9 cellular contexts compared by ENCODE assay signal in genomic region chr5:149595105-149595504, GRCh38. TPM values are rescaled to one million over a fixed set of nuclear protein-coding genes. Genes with fewer than 3 reads are reported as not detected.
DNase-seq lines count a peak whose midpoint lies in the region; ATAC-seq and TF ChIP-seq lines count a peak whose summit lies in the region.
"Not testable (repeated sequence)": the region's sequence is repeated elsewhere in the genome, so short reads cannot be mapped to it uniquely, and the experiment has no call there.
"Had no signal": no experiment of that assay in that cellular context is flagged by ENCODE, and none has a peak within 500 bp of the region (broad histone marks: within the 10 kb centered on the region; RNA-seq: fewer than 3 reads in every experiment).

No MANE protein-coding gene starts in this region.

- DNase-seq in EH (ENCODE audit: low read depth) (peak; percentile 48), amniotic epithelial cell (ENCODE audit: low read depth) (peak; percentile 37), endodermal cell (peak; percentile 14), kidney tubule cell (ENCODE audit: low spot score) (peak; percentile 50), renal cortical epithelial cell (ENCODE audit: low read depth) (peak; percentile 33)
- not testable (repeated sequence) for DNase-seq in HCT116 (ENCODE audit: low read depth, low spot score); OCI-LY7 (ENCODE audit: low spot score)

- H3K4me2 ChIP-seq in HCT116 (ENCODE audit: low read length), result peak overlapping the region; percentile 50
- H3K4me2 ChIP-seq in OCI-LY7 (ENCODE audit: low read length), result not testable (repeated sequence)

- TF ChIP-seq RAD21 in HCT116 (IDR thresholded peaks at IDR 0.05; ENCODE audit: low read depth), result not testable (repeated sequence)

- not testable (repeated sequence) for TF ChIP-seq POLR2A in HCT116 (IDR thresholded peaks at IDR 0.05; ENCODE audit: borderline replicate concordance, extremely low read depth, insufficient read depth, insufficient read length)

- not testable (repeated sequence) for H2AFZ ChIP-seq in HCT116 (ENCODE audit: low read depth, low read length, poor library complexity, severe bottlenecking)
- H2AFZ ChIP-seq in OCI-LY7 (ENCODE audit: low read length), result 0 out of 2 replicates have a peak overlapping the region, but pooled peaks have one; percentile 7

- H3K4me1 Mint-ChIP-seq in endodermal cell, result not testable (repeated sequence)

- not testable (repeated sequence) for BruUV-seq in HCT116 (replicated peaks; lab: Mats Ljungman, UMichigan); OCI-LY7 (replicated peaks; lab: Mats Ljungman, UMichigan)

- H3K79me2 ChIP-seq in HCT116 (ENCODE audit: insufficient read depth, low read length); OCI-LY7 (ENCODE audit: insufficient read depth, low read depth, low read length): not testable (repeated sequence)

- not testable (repeated sequence) for H3K36me3 Mint-ChIP-seq in endodermal cell (ENCODE audit: low read depth)

- intact Hi-C loops in HCT116 (cut with micrococcal nuclease); OCI-LY7 (cut with micrococcal nuclease; ENCODE audit: unreplicated experiment): not testable (repeated sequence)

- RAD21 ChIA-PET in HCT116 (lab: Charles Lee; ENCODE audit: low non-redundant PET in 1 of 2, low total read pairs in 2 of 2, uncharacterized antibody in 2 of 2, unreplicated experiment in 2 of 2), result not testable (repeated sequence)

- CTCF ChIA-PET in HCT116 (lab: Charles Lee), result not testable (repeated sequence)
- CTCF ChIA-PET in OCI-LY7 (lab: Charles Lee; ENCODE audit: unreplicated experiment), result interaction anchor here (1.0 kb wide), 1 partner anchor 33 kb away, joined by 3 read pairs; no protein-coding TSS in a partner anchor

- H3K27ac Mint-ChIP-seq in endodermal cell, result not testable (repeated sequence)

- not testable (repeated sequence) for H3K27me3 ChIP-seq in HCT116 (ENCODE audit: insufficient read depth, low read length); endodermal cell (ENCODE audit: control insufficient read depth, insufficient read depth, low read length, poor library complexity, severe bottlenecking)

- POLR2A ChIA-PET in HCT116 (lab: Charles Lee), result not testable (repeated sequence)
- POLR2A ChIA-PET in OCI-LY7 (lab: Charles Lee), result interaction anchor here (0.7 to 2.4 kb wide), 6 partner anchors 8 to 33 kb away, joined by 3 to 12 read pairs (median 6); no protein-coding TSS in a partner anchor

- not testable (repeated sequence) for H4K20me1 ChIP-seq in HCT116 (ENCODE audit: insufficient read depth); OCI-LY7 (ENCODE audit: insufficient read depth, low read length)

- H3K27ac ChIP-seq in HCT116 (ENCODE audit: low read depth, low read length); OCI-LY7 (ENCODE audit: low read depth, low read length, poor library complexity, severe bottlenecking); endodermal cell (ENCODE audit: low read depth, low read length): not testable (repeated sequence)

- H3K4me3 ChIP-seq in HCT116 (replicated peaks in 1 of 2; ENCODE audit: low read depth in 1 of 2, low read length in 2 of 2); OCI-LY7 (ENCODE audit: low read depth, low read length, poor library complexity, severe bottlenecking); endodermal cell (ENCODE audit: low read length): not testable (repeated sequence)

- not testable (repeated sequence) for H3K9ac ChIP-seq in HCT116 (ENCODE audit: low read length); endodermal cell (ENCODE audit: extremely low read depth, low read length, poor library complexity, severe bottlenecking)

- peaks cover 7 to 21% of the 10 kb centered on the region in 2 experiments for H3K4me1 ChIP-seq in HCT116 (ENCODE audit: control insufficient read depth in 1 of 2, insufficient read depth in 2 of 2, low read length in 2 of 2)
- peaks cover 27% of the 10 kb centered on the region for H3K4me1 ChIP-seq in OCI-LY7 (ENCODE audit: insufficient read depth, low read length, poor library complexity, severe bottlenecking)
- not testable (repeated sequence) for H3K4me1 ChIP-seq in endodermal cell (ENCODE audit: control insufficient read depth, insufficient read depth, low read length)

- H3K9me3 ChIP-seq in HCT116 (ENCODE audit: control insufficient read depth in 1 of 2, insufficient read depth in 1 of 2, low read depth in 1 of 2, low read length in 2 of 2); OCI-LY7 (ENCODE audit: low read length); endodermal cell (ENCODE audit: control insufficient read depth, low read length): not testable (repeated sequence)

- H3K36me3 ChIP-seq in HCT116 (ENCODE audit: control insufficient read depth in 1 of 2, insufficient read depth in 2 of 2, low read length in 2 of 2); OCI-LY7 (ENCODE audit: insufficient read depth, low read length); endodermal cell (ENCODE audit: control insufficient read depth, insufficient read depth, low read length): not testable (repeated sequence)

- ATAC-seq in HCT116, result peak; percentile 76

- not testable (repeated sequence) for H3K27me3 Mint-ChIP-seq in endodermal cell (ENCODE audit: insufficient read depth)

- not testable (repeated sequence) for H3K9me2 ChIP-seq in HCT116 (ENCODE audit: insufficient read depth); OCI-LY7 (ENCODE audit: insufficient read depth, low read length)

- H3K4me3 Mint-ChIP-seq in endodermal cell, result not testable (repeated sequence)

- WGBS in endodermal cell (ENCODE audit: insufficient coverage in 1 of 2, insufficient read length in 1 of 2), 2 experiments, result 92 to 100% methylated on average over 1 to 3 of the region's 3 CpGs

- H3K9me3 Mint-ChIP-seq in endodermal cell, result not testable (repeated sequence)

- not testable (repeated sequence) for TF ChIP-seq CTCF in HCT116 (IDR thresholded peaks at IDR 0.05 in 2 of 3, conservative IDR thresholded peaks at IDR 0.05 in 1 of 3; ENCODE audit: borderline replicate concordance in 1 of 3, insufficient read depth in 1 of 3, low read depth in 2 of 3, low read length in 2 of 3); OCI-LY7 (conservative IDR thresholded peaks at IDR 0.05; ENCODE audit: low read length); endodermal cell (conservative IDR thresholded peaks at IDR 0.05)

TF ChIP-seq in HCT116, 20 proteins besides CTCF, POLR2A, EP300 and RAD21:
- peak; percentile 26; the same call in 1 of the 2 replicates for TF ChIP-seq JUND (IDR thresholded peaks at IDR 0.05)
- peak; percentile 28; the same call in 1 of the 2 replicates for TF ChIP-seq FOSL1 (IDR thresholded peaks at IDR 0.05; ENCODE audit: low read depth)
TF ChIP-seq in HCT116: peak in this region for 2; not testable (repeated sequence) for 18.

RNA-seq across cellular contexts. Expression of gene ARHGEF37, which starts 13.8 kb away (rescaled TPM):
- total RNA-seq in HCT116 (2021; ENCODE audit: unreplicated experiment), result 7.0 TPM
- polyA plus RNA-seq in HCT116 (2012), result 3.1 and 3.8 TPM in 2 replicates
- not detected in 2 replicates for total RNA-seq in OCI-LY7 (2014; rRNA removed; shearing (Covaris generic))
- 1.4 and 1.7 TPM in 2 replicates for total RNA-seq in OCI-LY7 (2022)
- under 1 TPM; 0.57 to 0.93 TPM for total RNA-seq in endodermal cell
- 0.68 TPM for polyA plus RNA-seq in endodermal cell (2013, experiment 1 of 2)
- polyA plus RNA-seq in endodermal cell (2013, experiment 2 of 2), result 0.79 TPM
- 10.2 and 10.8 TPM in 2 replicates for total RNA-seq in renal cortical epithelial cell
- total RNA-seq: CD8-positive, alpha-beta T cell; G401 had no signal

RNA-seq across cellular contexts. Expression of gene CSNK1A1, which starts 43.9 kb away (rescaled TPM):
- total RNA-seq in HCT116 (2021; ENCODE audit: unreplicated experiment) (263 TPM), OCI-LY7 (2022) (187 and 189 TPM in 2 replicates), endodermal cell (100 to 1,000 TPM; 198 to 214 TPM), renal cortical epithelial cell (316 and 512 TPM in 2 replicates)
- 141 and 181 TPM in 2 replicates for polyA plus RNA-seq in HCT116 (2012)
- 161 and 176 TPM in 2 replicates for total RNA-seq in OCI-LY7 (2014; rRNA removed; shearing (Covaris generic))
- polyA plus RNA-seq in endodermal cell (2013, experiment 1 of 2), result 175 TPM
- polyA plus RNA-seq in endodermal cell (2013, experiment 2 of 2), result 176 TPM
